32 cellular contexts compared by ENCODE assay signal in the genomic region with DNA sequence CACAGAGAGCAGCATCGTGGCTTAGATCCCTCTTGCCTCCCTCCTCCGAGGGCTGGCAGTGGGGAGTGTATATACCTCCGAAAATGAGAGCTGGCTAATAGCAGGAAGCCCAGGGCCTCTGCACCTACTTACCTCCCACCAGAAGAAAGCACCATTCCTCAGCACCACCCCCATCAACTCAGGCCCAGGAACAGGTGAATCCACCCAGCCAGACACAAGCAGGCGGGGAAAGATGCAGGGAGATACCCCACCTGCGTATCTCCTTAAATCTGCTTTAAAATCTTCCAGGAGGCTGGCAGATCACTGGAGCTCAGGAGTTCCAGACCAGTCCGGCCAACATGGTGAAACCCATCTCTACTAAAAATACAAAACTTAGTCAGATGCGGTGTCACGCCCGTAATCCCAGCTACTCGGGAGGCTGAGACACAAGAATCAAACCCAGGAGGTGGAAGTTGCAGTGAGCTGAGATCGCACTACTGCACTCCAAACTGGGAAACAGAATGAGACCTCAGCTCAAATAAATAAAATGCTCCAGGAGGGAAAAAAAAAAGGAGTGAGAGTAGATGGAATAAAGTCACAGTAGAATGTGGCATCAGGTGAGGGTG.
"Had no signal": no experiment of that assay in that cellular context is flagged by ENCODE, and none has a peak within 500 bp of the region (broad histone marks: within the 10 kb centered on the region; RNA-seq: fewer than 3 reads in every experiment).

No MANE protein-coding gene starts in this region.

- H3K4me1 ChIP-seq: foreskin keratinocyte had no signal

- H3K27ac Mint-ChIP-seq: activated B cell treated with CpG ODN at 0.5 μM for 24 hours; activated CD8-positive, alpha-beta T cell treated with anti-CD3 and anti-CD28 coated beads for 36 hours; activated naive CD8-positive, alpha-beta T cell; activated T-helper 17 cell treated with anti-CD3 and anti-CD28 coated beads, Interleukin-2, amount 50 U/mL, for 72 hours; endodermal cell; T-helper 17 cell; T-helper 2 cell treated with Interferon-gamma antibody and Interleukin-4, amounts not matched to agents 5 μg/mL and 100 μg/mL, for 36 hours had no signal

- H3K36me3 ChIP-seq: brain microvascular endothelial cell, gastrocnemius medialis, heart left ventricle, WERI-Rb-1 had no signal

- H3K4me3 ChIP-seq: gastrocnemius medialis, heart left ventricle had no signal

- H3K9me3 Mint-ChIP-seq: activated CD8-positive, alpha-beta T cell treated with anti-CD3 and anti-CD28 coated beads for 36 hours; activated T-helper 17 cell treated with anti-CD3 and anti-CD28 coated beads, Interleukin-2, amount 50 U/mL, for 72 hours; endodermal cell; T-helper 2 cell treated with Interferon-gamma antibody and Interleukin-4, amounts not matched to agents 5 μg/mL and 100 μg/mL, for 36 hours had no signal

- H3K4me3 Mint-ChIP-seq: activated B cell treated with CpG ODN at 0.5 μM for 24 hours; activated CD8-positive, alpha-beta T cell treated with anti-CD3 and anti-CD28 coated beads for 36 hours; activated naive CD8-positive, alpha-beta T cell; activated T-cell treated with anti-CD3 and anti-CD28 coated beads, Interleukin-2, amount 50 U/mL, for 4 hours; activated T-helper 17 cell treated with anti-CD3 and anti-CD28 coated beads, Interleukin-2, amount 50 U/mL, for 72 hours; endodermal cell; T-helper 17 cell; T-helper 2 cell treated with Interferon-gamma antibody and Interleukin-4, amounts not matched to agents 5 μg/mL and 100 μg/mL, for 36 hours had no signal

- FAIRE-seq: astrocyte, colon had no signal

- H3K36me3 Mint-ChIP-seq: activated naive CD8-positive, alpha-beta T cell had no signal

- DNase-seq: activated B cell treated with CpG ODN at 0.5 μM for 24 hours; activated CD4-positive, alpha-beta T cell treated with anti-CD3 and anti-CD28 coated beads for 48 hours; activated CD4-positive, alpha-beta T cell treated with anti-CD3 and anti-CD28 coated beads, Interleukin-2, amount 50 U/mL, for 1 hour; activated CD4-positive, alpha-beta T cell treated with anti-CD3 and anti-CD28 coated beads, Interleukin-2, amount 50 U/mL, for 48 hours; activated CD8-positive, alpha-beta memory T cell treated with anti-CD3 and anti-CD28 coated beads for 24 hours; activated CD8-positive, alpha-beta T cell treated with anti-CD3 and anti-CD28 coated beads for 36 hours; activated effector memory CD4-positive, alpha-beta T cell treated with Interleukin-2 at 50 U/mL for 16 hours; activated gamma-delta T cell treated with Interleukin-2 at 50 U/mL for 16 hours; activated naive CD4-positive, alpha-beta T cell treated with anti-CD3 and anti-CD28 coated beads, Interleukin-2, amount 50 U/mL, for 16 hours; activated naive CD4-positive, alpha-beta T cell treated with Interleukin-2 at 50 U/mL for 16 hours; activated T-cell treated with anti-CD3 and anti-CD28 coated beads, Interleukin-2, amount 50 U/mL, for 4 hours; amniotic stem cell; anterior cingulate cortex; brain microvascular endothelial cell; caudate nucleus; effector memory CD4-positive, alpha-beta T cell; foreskin keratinocyte; gastrocnemius medialis; glutamatergic neuron; heart left ventricle; T-helper 1 cell; T-helper 17 cell; T1000; WERI-Rb-1 had no signal

- H3K27me3 ChIP-seq: gastrocnemius medialis had no signal

- H3K27ac ChIP-seq: brain microvascular endothelial cell, foreskin keratinocyte, gastrocnemius medialis, heart left ventricle, WERI-Rb-1 had no signal

- H3K9me3 ChIP-seq: gastrocnemius medialis had no signal

- ATAC-seq: activated CD4-positive, CD25-positive, alpha-beta regulatory T cell treated with anti-CD3 and anti-CD28 coated beads, Interleukin-2, amount 50 U/mL, for 24 hours; activated CD8-positive, alpha-beta T cell treated with anti-CD3 and anti-CD28 coated beads for 36 hours; activated T-cell treated with anti-CD3 and anti-CD28 coated beads, Interleukin-2, amount 50 U/mL, for 4 hours; activated T-helper 17 cell treated with anti-CD3 and anti-CD28 coated beads, Interleukin-2, amount 50 U/mL, for 72 hours; esophagus mucosa; foreskin keratinocyte; heart left ventricle; T-helper 17 cell had no signal
